Comparison of ENCODE assay signal across 8 cellular contexts in genomic region chr18:2981212-2981728, GRCh38. TPM values are rescaled to one million over a fixed set of nuclear protein-coding genes. Genes with fewer than 3 reads are reported as not detected.
DNase-seq lines count a peak whose midpoint lies in the region; ATAC-seq, FAIRE-seq and TF ChIP-seq lines count a peak whose summit lies in the region.

No MANE protein-coding gene starts in this region.

- intact Hi-C loops in spleen (cut with DNase I; ENCODE audit: low total_unique reads), result no loop called here

- no peak for TF ChIP-seq POLR2A in gastroesophageal sphincter (IDR thresholded peaks at IDR 0.05)
- TF ChIP-seq POLR2A in spleen (IDR thresholded peaks at IDR 0.05), result no peak

- peak overlapping the region; percentile 59 to 87 (median 72) for H3K27ac ChIP-seq in gastroesophageal sphincter
- peak overlapping the region; percentile 66 to 94 (median 88) for H3K27ac ChIP-seq in spleen

- FAIRE-seq in GM19239 (lab: Jason Lieb, UNC), result peak; percentile 65

- peaks cover 44 to 97% (median 46%) of the 10 kb centered on the region in 3 donors for H3K4me1 ChIP-seq in gastroesophageal sphincter
- peaks cover 36 to 100% (median 96%) of the 10 kb centered on the region in 6 donors for H3K4me1 ChIP-seq in spleen

- H3K9me3 ChIP-seq in gastroesophageal sphincter, result no peaks in the 10 kb centered on the region
- no peaks in the 10 kb centered on the region for H3K9me3 ChIP-seq in spleen

- H3K27me3 ChIP-seq in gastroesophageal sphincter (no peaks in the 10 kb centered on the region), spleen (replicated peaks in 1 of 7) (no peaks in the 10 kb centered on the region)

- H3K4me3 ChIP-seq in gastroesophageal sphincter (peak overlapping the region in 1 of 2 donors; percentile 1), spleen (peak overlapping the region in 5 of 8 donors; percentile 12 to 53 (median 20))

- H3K36me3 ChIP-seq in gastroesophageal sphincter, result no peaks in the 10 kb centered on the region
- no peaks in the 10 kb centered on the region for H3K36me3 ChIP-seq in spleen

- 2 to 11% methylated on average over 6 of the region's 6 CpGs for WGBS in gastroesophageal sphincter (ENCODE audit: low coverage in 1 of 2), 2 donors
- WGBS in spleen, 5 donors, result 6 to 10% (median 7%) methylated on average over 6 of the region's 6 CpGs

- ATAC-seq in gastroesophageal sphincter, result peak; percentile 65
- no peak for ATAC-seq in HG02642 (IDR thresholded peaks at IDR 0.05; ENCODE audit: poor library complexity, unreplicated experiment)

- TF ChIP-seq CTCF in gastroesophageal sphincter (IDR thresholded peaks at IDR 0.05) (no peak), spleen (IDR thresholded peaks at IDR 0.05 in 8 of 11, conservative IDR thresholded peaks at IDR 0.05 in 3 of 11) (no peak)

- DNase-seq in GM19239 (ENCODE audit: insufficient read length, low spot score) (no peak), T1000 (lab: John Stamatoyannopoulos, UW) (peak; percentile 5), spleen (no peak), AG08395 (ENCODE audit: low spot score) (no peak), inferior parietal cortex (ENCODE audit: extremely low spot score) (no peak), dedifferentiated amniotic fluid mesenchymal stem cell (ENCODE audit: extremely low spot score) (no peak)

- no peak for TF ChIP-seq EP300 in gastroesophageal sphincter (IDR thresholded peaks at IDR 0.05)

RNA-seq across cellular contexts. Expression of gene LPIN2, which starts 31.7 kb away (rescaled TPM):
- 10 to 100 TPM; 17.6 to 34.3 (median 25.6) TPM for total RNA-seq in gastroesophageal sphincter
- total RNA-seq in spleen, result 10 to 100 TPM; 44.8 to 79.7 (median 61.5) TPM
- polyA plus RNA-seq in spleen, result 1 to 10 TPM; 4.0 to 9.6 (median 5.8) TPM
